Comparison of ENCODE assay signal across 1 cellular context in genomic region chr20:45934587-45935415, GRCh38.
TF ChIP-seq lines count a peak whose summit lies in the region.

PCIF1 (plus strand) TSS chr20:45934683; CDS start chr20:45939000, 4,317 bp downstream.

TF ChIP-seq in HepG2, 621 proteins besides CTCF, POLR2A, EP300 and RAD21 (continued from another document and continues in another):
- peak; percentile 83; the same call in 1 of the 2 replicates for TF ChIP-seq BRF2 (CRISPR knock-in tag; IDR thresholded peaks at IDR 0.05)
- peak; percentile 94 for TF ChIP-seq ZNF607 (CRISPR knock-in tag; IDR thresholded peaks at IDR 0.05; ENCODE audit: borderline replicate concordance)
- peak; percentile 96 for TF ChIP-seq ZNF160 (CRISPR knock-in tag; IDR thresholded peaks at IDR 0.05)
- no peak; the same call in 1 of the 2 replicates for TF ChIP-seq ZSCAN29 (CRISPR knock-in tag; conservative IDR thresholded peaks at IDR 0.05)
- peak; percentile 98 for TF ChIP-seq ATF5 (CRISPR knock-in tag; IDR thresholded peaks at IDR 0.05; ENCODE audit: low read depth)
- TF ChIP-seq ZBTB21 (CRISPR knock-in tag; IDR thresholded peaks at IDR 0.05), result 0 out of 2 replicates have a peak, but pooled peaks have one; percentile 7
- peak; percentile 59 for TF ChIP-seq RFX5 (IDR thresholded peaks at IDR 0.05; ENCODE audit: low read depth, low read length)
- peak; percentile 95 for TF ChIP-seq POLR2G (IDR thresholded peaks at IDR 0.05; ENCODE audit: low read depth, low read length)
- no peak for TF ChIP-seq HNF4A (CRISPR knock-in tag; IDR thresholded peaks at IDR 0.05)
- peak; percentile 98 for TF ChIP-seq ZNF556 (CRISPR knock-in tag; IDR thresholded peaks at IDR 0.05; ENCODE audit: borderline replicate concordance)
- TF ChIP-seq HMG20A (CRISPR knock-in tag; IDR thresholded peaks at IDR 0.05; ENCODE audit: borderline replicate concordance), result peak; percentile 62; the same call in 1 of the 2 replicates
- peak; percentile 32 for TF ChIP-seq MIXL1 (CRISPR knock-in tag; IDR thresholded peaks at IDR 0.05)
- TF ChIP-seq ISL2 (CRISPR knock-in tag; IDR thresholded peaks at IDR 0.05), result peak; percentile 57; the same call in 1 of the 2 replicates
- no peak for TF ChIP-seq CEBPZ (IDR thresholded peaks at IDR 0.05; ENCODE audit: low read length)
- no peak for TF ChIP-seq GRHL1 (CRISPR knock-in tag; conservative IDR thresholded peaks at IDR 0.05)
- no peak for TF ChIP-seq ZNF354B (CRISPR knock-in tag; IDR thresholded peaks at IDR 0.05)
- TF ChIP-seq UBTF (CRISPR knock-in tag; IDR thresholded peaks at IDR 0.05), result peak; percentile 98
- no peak for TF ChIP-seq HHEX (CRISPR knock-in tag; IDR thresholded peaks at IDR 0.05)
- no peak; the same call in 1 of the 2 replicates for TF ChIP-seq ZSCAN30 (CRISPR knock-in tag; IDR thresholded peaks at IDR 0.05)
- no peak; the same call in 1 of the 2 replicates for TF ChIP-seq HIC2 (CRISPR knock-in tag; IDR thresholded peaks at IDR 0.05; ENCODE audit: low read depth)
- peak; percentile 96 for TF ChIP-seq TSC22D2 (CRISPR knock-in tag; IDR thresholded peaks at IDR 0.05; ENCODE audit: borderline replicate concordance)
- TF ChIP-seq IRF9 (CRISPR knock-in tag; IDR thresholded peaks at IDR 0.05; ENCODE audit: borderline replicate concordance), result peak; percentile 95
- TF ChIP-seq ZBTB46 (CRISPR knock-in tag; IDR thresholded peaks at IDR 0.05; ENCODE audit: borderline replicate concordance), result no peak
- TF ChIP-seq ZNF670 (CRISPR knock-in tag; IDR thresholded peaks at IDR 0.05; ENCODE audit: borderline replicate concordance), result peak; percentile 88; the same call in 1 of the 2 replicates
- TF ChIP-seq SMC3 (IDR thresholded peaks at IDR 0.05; ENCODE audit: low read length), result no peak; the same call in 1 of the 2 replicates
- peak; percentile 99 for TF ChIP-seq YY1 (IDR thresholded peaks at IDR 0.05; ENCODE audit: insufficient read depth, insufficient replicate concordance, low read depth, low read length)
- peak; percentile 90 for TF ChIP-seq AGO1 (IDR thresholded peaks at IDR 0.05; ENCODE audit: low read depth, low read length, poor library complexity, severe bottlenecking)
- TF ChIP-seq SCMH1 (CRISPR knock-in tag; IDR thresholded peaks at IDR 0.05; ENCODE audit: borderline replicate concordance), result no peak
- peak; percentile 54 for TF ChIP-seq ZNF318 (CRISPR knock-in tag; IDR thresholded peaks at IDR 0.05)
- peak; percentile 79; the same call in 1 of the 2 replicates for TF ChIP-seq MAF1 (CRISPR knock-in tag; IDR thresholded peaks at IDR 0.05; ENCODE audit: borderline replicate concordance)
- TF ChIP-seq ZNF83 (CRISPR knock-in tag; IDR thresholded peaks at IDR 0.05; ENCODE audit: borderline replicate concordance), result 0 out of 2 replicates have a peak, but pooled peaks have one; percentile 29
- TF ChIP-seq ZNF749 (CRISPR knock-in tag; IDR thresholded peaks at IDR 0.05; ENCODE audit: borderline replicate concordance), result no peak
